18 cellular contexts compared by ENCODE assay signal in genomic region chr10:108515821-108516220, GRCh38.
"Had no signal": no experiment of that assay in that cellular context is flagged by ENCODE, and none has a peak within 500 bp of the region (broad histone marks: within the 10 kb centered on the region; RNA-seq: fewer than 3 reads in every experiment).

No MANE protein-coding gene starts in this region.

- H3K27ac ChIP-seq: foreskin keratinocyte, hepatocyte, left ventricle myocardium inferior, lower lobe of right lung, neural progenitor cell, ovary had no signal

- H3K4me1 ChIP-seq: left ventricle myocardium inferior, lower lobe of right lung, neural progenitor cell had no signal

- H3K4me3 ChIP-seq: hepatocyte, left ventricle myocardium inferior, lower lobe of right lung, neural progenitor cell, ovary, smooth muscle cell had no signal

- H3K27me3 ChIP-seq: foreskin keratinocyte, hepatocyte, neural progenitor cell, ovary had no signal

- H3K4me2 ChIP-seq: hepatocyte, neural progenitor cell, smooth muscle cell had no signal

- H3K79me2 ChIP-seq: hepatocyte had no signal

- DNase-seq: effector memory CD4-positive, alpha-beta T cell; foreskin keratinocyte; head of caudate nucleus; kidney; left cardiac atrium; left ventricle myocardium inferior; lower lobe of right lung; mesenchymal stem cell; midbrain; nucleus accumbens; ovary; right cardiac atrium; stimulated activated CD4-positive, alpha-beta T cell treated with anti-CD3 and anti-CD28 coated beads, Interleukin-2, amount 100 ng/mL, for 48 hours; stimulated activated naive CD4-positive, alpha-beta T cell treated with Interleukin-2 at 50 U/mL for 16 hours; trophoblast cell had no signal

- H3K36me3 ChIP-seq: left ventricle myocardium inferior, lower lobe of right lung, ovary had no signal

- H3K9me3 ChIP-seq: lower lobe of right lung, ovary had no signal

- H2AFZ ChIP-seq: hepatocyte, neural progenitor cell had no signal
